Comparison of ENCODE assay signal across 24 cellular contexts in genomic region chr2:135791418-135792190, GRCh38. TPM values are rescaled to one million over a fixed set of nuclear protein-coding genes. Genes with fewer than 3 reads are reported as not detected.
DNase-seq lines count a peak whose midpoint lies in the region; ATAC-seq, FAIRE-seq and TF ChIP-seq lines count a peak whose summit lies in the region.
"Had no signal": no experiment of that assay in that cellular context is flagged by ENCODE, and none has a peak within 500 bp of the region (broad histone marks: within the 10 kb centered on the region; RNA-seq: fewer than 3 reads in every experiment).

No MANE protein-coding gene starts in this region.

- H3K79me2 ChIP-seq in HepG2 (ENCODE audit: insufficient read depth, low read length): no peaks in the 10 kb centered on the region
- H3K79me2 ChIP-seq in astrocyte (ENCODE audit: insufficient read depth, low read length): no peaks in the 10 kb centered on the region
- H3K79me2 ChIP-seq: hepatocyte had no signal

- H3K9me3 Mint-ChIP-seq in astrocyte (ENCODE audit: unreplicated experiment): no peaks in the 10 kb centered on the region
- H3K9me3 Mint-ChIP-seq: activated naive CD4-positive, alpha-beta T cell treated with anti-CD3 and anti-CD28 coated beads, Interleukin-2, amount 50 U/mL, for 24 hours; IgD-negative memory B cell; T-cell had no signal

- no peak for TF ChIP-seq EP300 in HepG2 (IDR thresholded peaks at IDR 0.05; ENCODE audit: low read depth in 2 of 2, low read length in 2 of 2)
- TF ChIP-seq EP300 in HepG2 (CRISPR knock-in tag; IDR thresholded peaks at IDR 0.05; ENCODE audit: borderline replicate concordance): no peak

- H2AFZ ChIP-seq in HepG2 (ENCODE audit: low read length) (no peak overlapping the region), astrocyte (ENCODE audit: low read depth, low read length) (no peak overlapping the region)
- H2AFZ ChIP-seq: hepatocyte, PC-9 had no signal

- no peak for TF ChIP-seq POLR2A in HepG2 (IDR thresholded peaks at IDR 0.05; ENCODE audit: insufficient read depth in 1 of 2, low read depth in 2 of 2, low read length in 2 of 2)
- no peak for TF ChIP-seq POLR2A in right lobe of liver (IDR thresholded peaks at IDR 0.05)

- H3K4me2 ChIP-seq in HepG2 (ENCODE audit: low read depth, low read length) (no peak overlapping the region), astrocyte (ENCODE audit: low read length) (no peak overlapping the region)
- H3K4me2 ChIP-seq: hepatocyte, PC-9 had no signal

- in situ Hi-C loops in HepG2 (cut with HindIII; ENCODE audit: extremely low pct_ligation_motif_present, low pct_unique_long_range_greater_than_20kb): loop anchor here (10.0 kb wide), 1 partner anchor 797 kb away; no protein-coding TSS in a partner anchor

- H3K4me3 ChIP-seq in HepG2 (replicated peaks in 1 of 3; ENCODE audit: insufficient read depth in 1 of 3, low read depth in 2 of 3, low read length in 3 of 3) (no peak overlapping the region), right lobe of liver (no peak overlapping the region), astrocyte (ENCODE audit: insufficient read depth, low read depth, low read length) (no peak overlapping the region)
- H3K4me3 ChIP-seq: hepatocyte, left lung, PC-9, right atrium auricular region had no signal

- H3K4me3 Mint-ChIP-seq in astrocyte (ENCODE audit: unreplicated experiment): no peak overlapping the region
- H3K4me3 Mint-ChIP-seq: activated naive CD4-positive, alpha-beta T cell treated with anti-CD3 and anti-CD28 coated beads, Interleukin-2, amount 50 U/mL, for 24 hours; T-cell had no signal

- intact Hi-C loops in HepG2 (cut with micrococcal nuclease; ENCODE audit: unreplicated experiment): no loop called here
- intact Hi-C loops in right lobe of liver (cut with DNase I): no loop called here

- BruUV-seq in HepG2 (replicated peaks; lab: Mats Ljungman, UMichigan): no TSS peak

- peak overlapping the region; percentile 81 for H3K27ac Mint-ChIP-seq in astrocyte (ENCODE audit: unreplicated experiment)
- H3K27ac Mint-ChIP-seq: activated naive CD4-positive, alpha-beta T cell treated with anti-CD3 and anti-CD28 coated beads, Interleukin-2, amount 50 U/mL, for 24 hours had no signal

- DNase-seq in HepG2 (ENCODE audit: low spot score): no peak
- DNase-seq in right lobe of liver: no peak
- peak; percentile 64 for DNase-seq in astrocyte (ENCODE audit: low read depth)
- peak; percentile 71 for DNase-seq in glomerular visceral epithelial cell (ENCODE audit: extremely low spot score)
- peak; percentile 30 for DNase-seq in urothelium cell line (ENCODE audit: low spot score)
- no peak for DNase-seq in stimulated activated CD4-positive, alpha-beta T cell treated with anti-CD3 and anti-CD28 coated beads, Interleukin-2, amount 100 ng/mL, for 48 hours
- DNase-seq: activated CD4-positive, CD25-positive, alpha-beta regulatory T cell; cerebellar nuclear complex; left lung; NCI-H146; NCI-H524; stimulated activated CD4-positive, alpha-beta T cell treated with anti-CD3 and anti-CD28 coated beads, Interleukin-4, amount 100 ng/mL, for 4 hours; T-cell had no signal

- H3K9me3 ChIP-seq in HepG2 (ENCODE audit: low read length) (no peaks in the 10 kb centered on the region), right lobe of liver (no peaks in the 10 kb centered on the region), astrocyte (ENCODE audit: insufficient read depth, low read depth, low read length) (no peaks in the 10 kb centered on the region)
- H3K9me3 ChIP-seq: left lung, right atrium auricular region had no signal

- CTCF ChIA-PET in HepG2 (lab: Yijun Ruan, JAX; ENCODE audit: low intra/inter-chr PET ratio, low total read pairs): no interaction called here

- no peak overlapping the region for H3K9ac ChIP-seq in HepG2 (ENCODE audit: insufficient read depth, low read depth, low read length)
- no peak overlapping the region for H3K9ac ChIP-seq in astrocyte (ENCODE audit: low read length)

- no peaks in the 10 kb centered on the region for H3K4me1 ChIP-seq in HepG2 (ENCODE audit: insufficient read depth, low read length)
- H3K4me1 ChIP-seq in right lobe of liver: no peaks in the 10 kb centered on the region
- H3K4me1 ChIP-seq in astrocyte (ENCODE audit: insufficient read depth, low read length): peaks cover 19% of the 10 kb centered on the region
- H3K4me1 ChIP-seq: left lung, right atrium auricular region had no signal

- FAIRE-seq in HepG2 (lab: Jason Lieb, UNC): no peak
- FAIRE-seq in astrocyte (lab: Jason Lieb, UNC): no peak
- FAIRE-seq in urothelium cell line (lab: Jason Lieb, UNC): no peak
- FAIRE-seq: D721Med, H1 had no signal

- no peaks in the 10 kb centered on the region for H3K36me3 ChIP-seq in HepG2 (replicated peaks in 1 of 2; ENCODE audit: control insufficient read depth in 1 of 2, insufficient read depth in 2 of 2, low read length in 2 of 2)
- H3K36me3 ChIP-seq in right lobe of liver: no peaks in the 10 kb centered on the region
- no peaks in the 10 kb centered on the region for H3K36me3 ChIP-seq in astrocyte (ENCODE audit: insufficient read depth, low read length)
- H3K36me3 ChIP-seq: right atrium auricular region had no signal

- peaks cover 21% of the 10 kb centered on the region for H3K36me3 Mint-ChIP-seq in astrocyte (ENCODE audit: low read depth, unreplicated experiment)

- peaks cover 24% of the 10 kb centered on the region for H3K4me1 Mint-ChIP-seq in astrocyte (ENCODE audit: low read depth, unreplicated experiment)

- TF ChIP-seq CTCF in HepG2 (CRISPR knock-in tag; IDR thresholded peaks at IDR 0.05) (no peak), right lobe of liver (IDR thresholded peaks at IDR 0.05) (no peak), astrocyte (IDR thresholded peaks at IDR 0.05; ENCODE audit: insufficient read depth, low read depth, low read length) (no peak)

- TF ChIP-seq RAD21 in HepG2 (CRISPR knock-in tag; IDR thresholded peaks at IDR 0.05): no peak

- H3K27ac ChIP-seq in HepG2 (ENCODE audit: extremely low read length, insufficient read depth, low read length) (no peak overlapping the region), right lobe of liver (no peak overlapping the region), astrocyte (ENCODE audit: low read depth, low read length) (no peak overlapping the region)
- H3K27ac ChIP-seq: hepatocyte, left lung, PC-9, right atrium auricular region had no signal

- ATAC-seq in HepG2 (no peak), right lobe of liver (no peak), HG02623 (IDR thresholded peaks at IDR 0.05; ENCODE audit: unreplicated experiment) (no peak), HG02981 (IDR thresholded peaks at IDR 0.05; ENCODE audit: unreplicated experiment) (no peak)
- ATAC-seq: left lung had no signal

- POLR2A ChIA-PET in HepG2 (lab: Yijun Ruan, JAX): no interaction called here

- WGBS in HepG2 (ENCODE audit: low lambda C conversion rate): 71% methylated on average over 2 of the region's 2 CpGs
- WGBS in right lobe of liver (ENCODE audit: insufficient coverage, low coverage, low lambda C conversion rate, missing lambda C conversion rate): 88% methylated on average over 1 of the region's 2 CpGs

- H3K27me3 Mint-ChIP-seq in astrocyte (ENCODE audit: low read depth, unreplicated experiment): peaks cover 2% of the 10 kb centered on the region
- H3K27me3 Mint-ChIP-seq: activated naive CD4-positive, alpha-beta T cell treated with anti-CD3 and anti-CD28 coated beads, Interleukin-2, amount 50 U/mL, for 24 hours; IgD-negative memory B cell; T-cell had no signal

- no peaks in the 10 kb centered on the region for H4K20me1 ChIP-seq in HepG2 (ENCODE audit: insufficient read depth, low read length)
- H4K20me1 ChIP-seq in astrocyte (ENCODE audit: insufficient read depth, low read length): no peaks in the 10 kb centered on the region

- no peaks in the 10 kb centered on the region for H3K27me3 ChIP-seq in HepG2 (ENCODE audit: control insufficient read depth in 1 of 2, insufficient read depth in 2 of 2, low read length in 2 of 2)
- no peaks in the 10 kb centered on the region for H3K27me3 ChIP-seq in right lobe of liver
- H3K27me3 ChIP-seq in astrocyte (ENCODE audit: insufficient read depth, low read length): no peaks in the 10 kb centered on the region
- H3K27me3 ChIP-seq: hepatocyte, left lung, right atrium auricular region had no signal

RNA-seq across cellular contexts. Expression of gene LCT, which starts 45.4 kb away (rescaled TPM):
- total RNA-seq in HepG2 (2016; rRNA removed; fragmentation: Illumina TruSeq; extraction: Trizol) (not detected in 2 replicates), right lobe of liver (under 1 TPM in 1 of 6 experiments, not detected in 5; 0.12 TPM), astrocyte (not detected in 2 replicates)
- total RNA-seq in HepG2 (2016; cell fraction: cytosol; rRNA removed; fragmentation: Illumina TruSeq; extraction: Trizol; ENCODE audit: low read depth): not detected in 2 replicates
- total RNA-seq in HepG2 (2016; cell fraction: insoluble cytoplasmic fraction; rRNA removed; fragmentation: Illumina TruSeq; extraction: Trizol): not detected in 2 replicates
- not detected in 2 replicates for total RNA-seq in HepG2 (2016; cell fraction: membrane; rRNA removed; fragmentation: Illumina TruSeq; extraction: Trizol)
- total RNA-seq in HepG2 (2016; cell fraction: nucleus; rRNA removed; fragmentation: Illumina TruSeq; extraction: Trizol): not detected in 2 replicates
- not detected in 2 replicates for polyA plus RNA-seq in HepG2 (2011; rRNA removed)
- not detected in 2 replicates for polyA plus RNA-seq in HepG2 (2011; cell fraction: cytosol; rRNA removed)
- not detected in 2 replicates for polyA plus RNA-seq in HepG2 (2011; cell fraction: nucleus; rRNA removed)
- not detected in 2 replicates for polyA plus RNA-seq in HepG2 (2012)
- polyA plus RNA-seq in HepG2 (2016; cell fraction: cytosol; fragmentation: Illumina TruSeq; extraction: Trizol; ENCODE audit: low read depth): not detected in 2 replicates
- polyA plus RNA-seq in HepG2 (2016; cell fraction: insoluble cytoplasmic fraction; fragmentation: Illumina TruSeq; extraction: Trizol; ENCODE audit: low read depth): not detected in 2 replicates
- not detected in 2 replicates for polyA plus RNA-seq in HepG2 (2016; cell fraction: membrane; fragmentation: Illumina TruSeq; extraction: Trizol; ENCODE audit: low read depth)
- not detected in 2 replicates for polyA plus RNA-seq in HepG2 (2016; cell fraction: nucleus; fragmentation: Illumina TruSeq; extraction: Trizol; ENCODE audit: insufficient read depth, low read depth)
- 0.08 and 0.12 TPM in 2 replicates for polyA minus RNA-seq in HepG2 (2011; rRNA and poly(A)+ RNA removed; ENCODE audit: low replicate concordance)
- polyA minus RNA-seq in HepG2 (2011; cell fraction: cytosol; rRNA and poly(A)+ RNA removed): not detected in 2 replicates
- polyA minus RNA-seq in HepG2 (2011; cell fraction: nucleus; rRNA and poly(A)+ RNA removed): 0.12 TPM in 1 of 2 replicates, not detected in the other
- total RNA-seq: PC-9, right atrium auricular region, urinary bladder had no signal
- polyA plus RNA-seq: H1, IgD-negative memory B cell, neural cell, urinary bladder had no signal

RNA-seq across cellular contexts. Expression of gene UBXN4, which starts 49.9 kb away (rescaled TPM):
- total RNA-seq in HepG2 (2016; rRNA removed; fragmentation: Illumina TruSeq; extraction: Trizol) (74.2 and 75.1 TPM in 2 replicates), right lobe of liver (10 to 100 TPM; 49.4 to 78.2 (median 62.5) TPM), astrocyte (78.3 and 79.4 TPM in 2 replicates)
- 40.4 and 45.3 TPM in 2 replicates for total RNA-seq in HepG2 (2016; cell fraction: cytosol; rRNA removed; fragmentation: Illumina TruSeq; extraction: Trizol; ENCODE audit: low read depth)
- total RNA-seq in HepG2 (2016; cell fraction: insoluble cytoplasmic fraction; rRNA removed; fragmentation: Illumina TruSeq; extraction: Trizol): 70.5 and 71.1 TPM in 2 replicates
- 29.8 and 34.0 TPM in 2 replicates for total RNA-seq in HepG2 (2016; cell fraction: membrane; rRNA removed; fragmentation: Illumina TruSeq; extraction: Trizol)
- total RNA-seq in HepG2 (2016; cell fraction: nucleus; rRNA removed; fragmentation: Illumina TruSeq; extraction: Trizol): 141 and 154 TPM in 2 replicates
- 85.3 and 104 TPM in 2 replicates for polyA plus RNA-seq in HepG2 (2011; rRNA removed)
- polyA plus RNA-seq in HepG2 (2011; cell fraction: cytosol; rRNA removed): 22.4 and 39.6 TPM in 2 replicates
- 94.4 and 115 TPM in 2 replicates for polyA plus RNA-seq in HepG2 (2011; cell fraction: nucleus; rRNA removed)
- polyA plus RNA-seq in HepG2 (2012): 80.1 and 83.5 TPM in 2 replicates
- polyA plus RNA-seq in HepG2 (2016; cell fraction: cytosol; fragmentation: Illumina TruSeq; extraction: Trizol; ENCODE audit: low read depth): 3.6 and 4.1 TPM in 2 replicates
- 91.1 and 96.1 TPM in 2 replicates for polyA plus RNA-seq in HepG2 (2016; cell fraction: insoluble cytoplasmic fraction; fragmentation: Illumina TruSeq; extraction: Trizol; ENCODE audit: low read depth)
- 11.3 and 13.5 TPM in 2 replicates for polyA plus RNA-seq in HepG2 (2016; cell fraction: membrane; fragmentation: Illumina TruSeq; extraction: Trizol; ENCODE audit: low read depth)
- polyA plus RNA-seq in HepG2 (2016; cell fraction: nucleus; fragmentation: Illumina TruSeq; extraction: Trizol; ENCODE audit: insufficient read depth, low read depth): 269 and 273 TPM in 2 replicates
- polyA minus RNA-seq in HepG2 (2011; rRNA and poly(A)+ RNA removed; ENCODE audit: low replicate concordance): 22.1 and 48.2 TPM in 2 replicates
- polyA minus RNA-seq in HepG2 (2011; cell fraction: cytosol; rRNA and poly(A)+ RNA removed): 52.9 and 56.1 TPM in 2 replicates
- 189 and 224 TPM in 2 replicates for polyA minus RNA-seq in HepG2 (2011; cell fraction: nucleus; rRNA and poly(A)+ RNA removed)

Comparison
In these comparisons a context has a peak if more than half of its experiments do, and no peak if none do; other contexts are left out.
1. DNase-seq: peak in astrocyte (single experiment), glomerular visceral epithelial cell (single experiment) and urothelium cell line (single experiment); none in HepG2 (single experiment), right lobe of liver (0 of 3) and stimulated activated CD4-positive, alpha-beta T cell treated with anti-CD3 and anti-CD28 coated beads, Interleukin-2, amount 100 ng/mL, for 48 hours (0 of 2).